Comparison of ENCODE assay signal across 1 cellular context in the genomic region with DNA sequence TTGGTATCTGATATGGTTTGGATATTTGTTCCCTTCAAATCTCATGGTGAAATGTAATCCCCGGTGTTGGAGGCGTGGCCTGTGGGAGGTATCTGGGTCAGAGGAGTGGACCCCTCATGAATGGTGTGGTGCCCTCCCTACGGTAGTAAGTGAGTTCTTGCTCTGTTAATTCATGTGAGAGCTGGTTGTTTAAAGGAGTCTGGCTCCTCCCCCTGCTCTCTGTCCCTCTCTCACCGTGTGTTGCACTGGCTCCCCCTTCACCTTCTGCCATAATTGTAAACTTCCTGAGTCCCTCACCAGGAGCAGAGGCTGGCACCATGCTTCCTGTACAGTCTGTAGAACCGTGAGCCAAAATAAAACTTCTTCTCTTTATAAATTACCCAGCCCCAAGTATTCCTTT.
TF ChIP-seq lines count a peak whose summit lies in the region.

No MANE protein-coding gene starts in this region.

TF ChIP-seq in HepG2, 621 proteins besides CTCF, POLR2A, EP300 and RAD21 (continued from another document and continues in another):
- TF ChIP-seq, protein P1, sequence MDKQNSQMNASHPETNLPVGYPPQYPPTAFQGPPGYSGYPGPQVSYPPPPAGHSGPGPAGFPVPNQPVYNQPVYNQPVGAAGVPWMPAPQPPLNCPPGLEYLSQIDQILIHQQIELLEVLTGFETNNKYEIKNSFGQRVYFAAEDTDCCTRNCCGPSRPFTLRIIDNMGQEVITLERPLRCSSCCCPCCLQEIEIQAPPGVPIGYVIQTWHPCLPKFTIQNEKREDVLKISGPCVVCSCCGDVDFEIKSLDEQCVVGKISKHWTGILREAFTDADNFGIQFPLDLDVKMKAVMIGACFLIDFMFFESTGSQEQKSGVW (CRISPR knock-in tag; IDR thresholded peaks at IDR 0.05; ENCODE audit: borderline replicate concordance): no peak
- no peak for TF ChIP-seq FOXP1 (IDR thresholded peaks at IDR 0.05)
- peak; percentile 54 for TF ChIP-seq FOXP1 (CRISPR knock-in tag; IDR thresholded peaks at IDR 0.05)
- no peak for TF ChIP-seq SNAI1 (CRISPR knock-in tag; IDR thresholded peaks at IDR 0.05; ENCODE audit: borderline replicate concordance)
- no peak for TF ChIP-seq ZNF451 (CRISPR knock-in tag; IDR thresholded peaks at IDR 0.05)
- TF ChIP-seq, protein P2, sequence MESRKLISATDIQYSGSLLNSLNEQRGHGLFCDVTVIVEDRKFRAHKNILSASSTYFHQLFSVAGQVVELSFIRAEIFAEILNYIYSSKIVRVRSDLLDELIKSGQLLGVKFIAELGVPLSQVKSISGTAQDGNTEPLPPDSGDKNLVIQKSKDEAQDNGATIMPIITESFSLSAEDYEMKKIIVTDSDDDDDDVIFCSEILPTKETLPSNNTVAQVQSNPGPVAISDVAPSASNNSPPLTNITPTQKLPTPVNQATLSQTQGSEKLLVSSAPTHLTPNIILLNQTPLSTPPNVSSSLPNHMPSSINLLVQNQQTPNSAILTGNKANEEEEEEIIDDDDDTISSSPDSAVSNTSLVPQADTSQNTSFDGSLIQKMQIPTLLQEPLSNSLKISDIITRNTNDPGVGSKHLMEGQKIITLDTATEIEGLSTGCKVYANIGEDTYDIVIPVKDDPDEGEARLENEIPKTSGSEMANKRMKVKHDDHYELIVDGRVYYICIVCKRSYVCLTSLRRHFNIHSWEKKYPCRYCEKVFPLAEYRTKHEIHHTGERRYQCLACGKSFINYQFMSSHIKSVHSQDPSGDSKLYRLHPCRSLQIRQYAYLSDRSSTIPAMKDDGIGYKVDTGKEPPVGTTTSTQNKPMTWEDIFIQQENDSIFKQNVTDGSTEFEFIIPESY (CRISPR knock-in tag; IDR thresholded peaks at IDR 0.05): no peak
- TF ChIP-seq ZNF788 (CRISPR knock-in tag; IDR thresholded peaks at IDR 0.05; ENCODE audit: borderline replicate concordance): no peak
- no peak for TF ChIP-seq SP140L (CRISPR knock-in tag; IDR thresholded peaks at IDR 0.05; ENCODE audit: borderline replicate concordance)
- no peak for TF ChIP-seq HNRNPH1 (optimal IDR thresholded peaks at IDR 0.05; ENCODE audit: low read depth, low read length)
- TF ChIP-seq ZNF629 (CRISPR knock-in tag; conservative IDR thresholded peaks at IDR 0.05): no peak
- no peak for TF ChIP-seq ZNF33A (CRISPR knock-in tag; IDR thresholded peaks at IDR 0.05; ENCODE audit: borderline replicate concordance)
- TF ChIP-seq CC2D1A (CRISPR knock-in tag; IDR thresholded peaks at IDR 0.05): no peak
- no peak for TF ChIP-seq PHF21A (CRISPR knock-in tag; IDR thresholded peaks at IDR 0.05)
- no peak for TF ChIP-seq ZNF317 (CRISPR knock-in tag; IDR thresholded peaks at IDR 0.05)
- TF ChIP-seq, protein P3, sequence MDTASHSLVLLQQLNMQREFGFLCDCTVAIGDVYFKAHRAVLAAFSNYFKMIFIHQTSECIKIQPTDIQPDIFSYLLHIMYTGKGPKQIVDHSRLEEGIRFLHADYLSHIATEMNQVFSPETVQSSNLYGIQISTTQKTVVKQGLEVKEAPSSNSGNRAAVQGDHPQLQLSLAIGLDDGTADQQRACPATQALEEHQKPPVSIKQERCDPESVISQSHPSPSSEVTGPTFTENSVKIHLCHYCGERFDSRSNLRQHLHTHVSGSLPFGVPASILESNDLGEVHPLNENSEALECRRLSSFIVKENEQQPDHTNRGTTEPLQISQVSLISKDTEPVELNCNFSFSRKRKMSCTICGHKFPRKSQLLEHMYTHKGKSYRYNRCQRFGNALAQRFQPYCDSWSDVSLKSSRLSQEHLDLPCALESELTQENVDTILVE (CRISPR knock-in tag; IDR thresholded peaks at IDR 0.05): no peak
- TF ChIP-seq, protein P4, sequence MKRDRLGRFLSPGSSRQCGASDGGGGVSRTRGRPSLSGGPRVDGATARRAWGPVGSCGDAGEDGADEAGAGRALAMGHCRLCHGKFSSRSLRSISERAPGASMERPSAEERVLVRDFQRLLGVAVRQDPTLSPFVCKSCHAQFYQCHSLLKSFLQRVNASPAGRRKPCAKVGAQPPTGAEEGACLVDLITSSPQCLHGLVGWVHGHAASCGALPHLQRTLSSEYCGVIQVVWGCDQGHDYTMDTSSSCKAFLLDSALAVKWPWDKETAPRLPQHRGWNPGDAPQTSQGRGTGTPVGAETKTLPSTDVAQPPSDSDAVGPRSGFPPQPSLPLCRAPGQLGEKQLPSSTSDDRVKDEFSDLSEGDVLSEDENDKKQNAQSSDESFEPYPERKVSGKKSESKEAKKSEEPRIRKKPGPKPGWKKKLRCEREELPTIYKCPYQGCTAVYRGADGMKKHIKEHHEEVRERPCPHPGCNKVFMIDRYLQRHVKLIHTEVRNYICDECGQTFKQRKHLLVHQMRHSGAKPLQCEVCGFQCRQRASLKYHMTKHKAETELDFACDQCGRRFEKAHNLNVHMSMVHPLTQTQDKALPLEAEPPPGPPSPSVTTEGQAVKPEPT (CRISPR knock-in tag; IDR thresholded peaks at IDR 0.05; ENCODE audit: low read depth): no peak
- no peak for TF ChIP-seq ZNF552 (CRISPR knock-in tag; IDR thresholded peaks at IDR 0.05; ENCODE audit: borderline replicate concordance)
- TF ChIP-seq CENPT (CRISPR knock-in tag; IDR thresholded peaks at IDR 0.05; ENCODE audit: low read depth): no peak
- no peak for TF ChIP-seq ZSCAN20 (CRISPR knock-in tag; IDR thresholded peaks at IDR 0.05; ENCODE audit: borderline replicate concordance)
- TF ChIP-seq, protein P5, sequence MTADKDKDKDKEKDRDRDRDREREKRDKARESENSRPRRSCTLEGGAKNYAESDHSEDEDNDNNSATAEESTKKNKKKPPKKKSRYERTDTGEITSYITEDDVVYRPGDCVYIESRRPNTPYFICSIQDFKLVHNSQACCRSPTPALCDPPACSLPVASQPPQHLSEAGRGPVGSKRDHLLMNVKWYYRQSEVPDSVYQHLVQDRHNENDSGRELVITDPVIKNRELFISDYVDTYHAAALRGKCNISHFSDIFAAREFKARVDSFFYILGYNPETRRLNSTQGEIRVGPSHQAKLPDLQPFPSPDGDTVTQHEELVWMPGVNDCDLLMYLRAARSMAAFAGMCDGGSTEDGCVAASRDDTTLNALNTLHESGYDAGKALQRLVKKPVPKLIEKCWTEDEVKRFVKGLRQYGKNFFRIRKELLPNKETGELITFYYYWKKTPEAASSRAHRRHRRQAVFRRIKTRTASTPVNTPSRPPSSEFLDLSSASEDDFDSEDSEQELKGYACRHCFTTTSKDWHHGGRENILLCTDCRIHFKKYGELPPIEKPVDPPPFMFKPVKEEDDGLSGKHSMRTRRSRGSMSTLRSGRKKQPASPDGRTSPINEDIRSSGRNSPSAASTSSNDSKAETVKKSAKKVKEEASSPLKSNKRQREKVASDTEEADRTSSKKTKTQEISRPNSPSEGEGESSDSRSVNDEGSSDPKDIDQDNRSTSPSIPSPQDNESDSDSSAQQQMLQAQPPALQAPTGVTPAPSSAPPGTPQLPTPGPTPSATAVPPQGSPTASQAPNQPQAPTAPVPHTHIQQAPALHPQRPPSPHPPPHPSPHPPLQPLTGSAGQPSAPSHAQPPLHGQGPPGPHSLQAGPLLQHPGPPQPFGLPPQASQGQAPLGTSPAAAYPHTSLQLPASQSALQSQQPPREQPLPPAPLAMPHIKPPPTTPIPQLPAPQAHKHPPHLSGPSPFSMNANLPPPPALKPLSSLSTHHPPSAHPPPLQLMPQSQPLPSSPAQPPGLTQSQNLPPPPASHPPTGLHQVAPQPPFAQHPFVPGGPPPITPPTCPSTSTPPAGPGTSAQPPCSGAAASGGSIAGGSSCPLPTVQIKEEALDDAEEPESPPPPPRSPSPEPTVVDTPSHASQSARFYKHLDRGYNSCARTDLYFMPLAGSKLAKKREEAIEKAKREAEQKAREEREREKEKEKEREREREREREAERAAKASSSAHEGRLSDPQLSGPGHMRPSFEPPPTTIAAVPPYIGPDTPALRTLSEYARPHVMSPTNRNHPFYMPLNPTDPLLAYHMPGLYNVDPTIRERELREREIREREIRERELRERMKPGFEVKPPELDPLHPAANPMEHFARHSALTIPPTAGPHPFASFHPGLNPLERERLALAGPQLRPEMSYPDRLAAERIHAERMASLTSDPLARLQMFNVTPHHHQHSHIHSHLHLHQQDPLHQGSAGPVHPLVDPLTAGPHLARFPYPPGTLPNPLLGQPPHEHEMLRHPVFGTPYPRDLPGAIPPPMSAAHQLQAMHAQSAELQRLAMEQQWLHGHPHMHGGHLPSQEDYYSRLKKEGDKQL (CRISPR knock-in tag; IDR thresholded peaks at IDR 0.05; ENCODE audit: low read depth): no peak
- no peak for TF ChIP-seq ZBTB3 (CRISPR knock-in tag; IDR thresholded peaks at IDR 0.05; ENCODE audit: borderline replicate concordance, low read depth)
- no peak for TF ChIP-seq EHMT2 (IDR thresholded peaks at IDR 0.05; ENCODE audit: borderline replicate concordance, low read depth, low read length)
- TF ChIP-seq RFX1 (IDR thresholded peaks at IDR 0.05): no peak
- no peak for TF ChIP-seq ZNF839 (CRISPR knock-in tag; IDR thresholded peaks at IDR 0.05; ENCODE audit: borderline replicate concordance)
- TF ChIP-seq, protein P6, sequence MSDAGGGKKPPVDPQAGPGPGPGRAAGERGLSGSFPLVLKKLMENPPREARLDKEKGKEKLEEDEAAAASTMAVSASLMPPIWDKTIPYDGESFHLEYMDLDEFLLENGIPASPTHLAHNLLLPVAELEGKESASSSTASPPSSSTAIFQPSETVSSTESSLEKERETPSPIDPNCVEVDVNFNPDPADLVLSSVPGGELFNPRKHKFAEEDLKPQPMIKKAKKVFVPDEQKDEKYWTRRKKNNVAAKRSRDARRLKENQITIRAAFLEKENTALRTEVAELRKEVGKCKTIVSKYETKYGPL (CRISPR knock-in tag; IDR thresholded peaks at IDR 0.05): no peak
- TF ChIP-seq, protein P7, sequence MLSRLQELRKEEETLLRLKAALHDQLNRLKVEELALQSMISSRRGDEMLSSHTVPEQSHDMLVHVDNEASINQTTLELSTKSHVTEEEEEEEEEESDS (CRISPR knock-in tag; IDR thresholded peaks at IDR 0.05; ENCODE audit: borderline replicate concordance): no peak
- TF ChIP-seq ZNF263 (CRISPR knock-in tag; IDR thresholded peaks at IDR 0.05): no peak
- TF ChIP-seq ZNF737 (CRISPR knock-in tag; IDR thresholded peaks at IDR 0.05; ENCODE audit: borderline replicate concordance): no peak
- TF ChIP-seq, protein P8, sequence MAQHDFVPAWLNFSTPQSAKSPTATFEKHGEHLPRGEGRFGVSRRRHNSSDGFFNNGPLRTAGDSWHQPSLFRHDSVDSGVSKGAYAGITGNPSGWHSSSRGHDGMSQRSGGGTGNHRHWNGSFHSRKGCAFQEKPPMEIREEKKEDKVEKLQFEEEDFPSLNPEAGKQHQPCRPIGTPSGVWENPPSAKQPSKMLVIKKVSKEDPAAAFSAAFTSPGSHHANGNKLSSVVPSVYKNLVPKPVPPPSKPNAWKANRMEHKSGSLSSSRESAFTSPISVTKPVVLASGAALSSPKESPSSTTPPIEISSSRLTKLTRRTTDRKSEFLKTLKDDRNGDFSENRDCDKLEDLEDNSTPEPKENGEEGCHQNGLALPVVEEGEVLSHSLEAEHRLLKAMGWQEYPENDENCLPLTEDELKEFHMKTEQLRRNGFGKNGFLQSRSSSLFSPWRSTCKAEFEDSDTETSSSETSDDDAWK (CRISPR knock-in tag; IDR thresholded peaks at IDR 0.05): no peak
- no peak for TF ChIP-seq PITX1 (CRISPR knock-in tag; IDR thresholded peaks at IDR 0.05)
- TF ChIP-seq, protein P9, sequence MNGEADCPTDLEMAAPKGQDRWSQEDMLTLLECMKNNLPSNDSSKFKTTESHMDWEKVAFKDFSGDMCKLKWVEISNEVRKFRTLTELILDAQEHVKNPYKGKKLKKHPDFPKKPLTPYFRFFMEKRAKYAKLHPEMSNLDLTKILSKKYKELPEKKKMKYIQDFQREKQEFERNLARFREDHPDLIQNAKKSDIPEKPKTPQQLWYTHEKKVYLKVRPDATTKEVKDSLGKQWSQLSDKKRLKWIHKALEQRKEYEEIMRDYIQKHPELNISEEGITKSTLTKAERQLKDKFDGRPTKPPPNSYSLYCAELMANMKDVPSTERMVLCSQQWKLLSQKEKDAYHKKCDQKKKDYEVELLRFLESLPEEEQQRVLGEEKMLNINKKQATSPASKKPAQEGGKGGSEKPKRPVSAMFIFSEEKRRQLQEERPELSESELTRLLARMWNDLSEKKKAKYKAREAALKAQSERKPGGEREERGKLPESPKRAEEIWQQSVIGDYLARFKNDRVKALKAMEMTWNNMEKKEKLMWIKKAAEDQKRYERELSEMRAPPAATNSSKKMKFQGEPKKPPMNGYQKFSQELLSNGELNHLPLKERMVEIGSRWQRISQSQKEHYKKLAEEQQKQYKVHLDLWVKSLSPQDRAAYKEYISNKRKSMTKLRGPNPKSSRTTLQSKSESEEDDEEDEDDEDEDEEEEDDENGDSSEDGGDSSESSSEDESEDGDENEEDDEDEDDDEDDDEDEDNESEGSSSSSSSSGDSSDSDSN (CRISPR knock-in tag; IDR thresholded peaks at IDR 0.05): no peak
- 0 out of 2 replicates have a peak, but pooled peaks have one; percentile 31 for TF ChIP-seq SP5 (CRISPR knock-in tag; IDR thresholded peaks at IDR 0.05; ENCODE audit: borderline replicate concordance, low read depth)
- TF ChIP-seq ZNF619 (CRISPR knock-in tag; IDR thresholded peaks at IDR 0.05): no peak
- TF ChIP-seq, protein P10, sequence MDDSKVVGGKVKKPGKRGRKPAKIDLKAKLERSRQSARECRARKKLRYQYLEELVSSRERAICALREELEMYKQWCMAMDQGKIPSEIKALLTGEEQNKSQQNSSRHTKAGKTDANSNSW (CRISPR knock-in tag; IDR thresholded peaks at IDR 0.05; ENCODE audit: borderline replicate concordance): no peak
- no peak for TF ChIP-seq ZNF761 (CRISPR knock-in tag; conservative IDR thresholded peaks at IDR 0.05)
- TF ChIP-seq, protein P11, sequence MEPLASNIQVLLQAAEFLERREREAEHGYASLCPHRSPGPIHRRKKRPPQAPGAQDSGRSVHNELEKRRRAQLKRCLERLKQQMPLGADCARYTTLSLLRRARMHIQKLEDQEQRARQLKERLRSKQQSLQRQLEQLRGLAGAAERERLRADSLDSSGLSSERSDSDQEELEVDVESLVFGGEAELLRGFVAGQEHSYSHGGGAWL (CRISPR knock-in tag; IDR thresholded peaks at IDR 0.05): no peak
- TF ChIP-seq PPARG (CRISPR knock-in tag; conservative IDR thresholded peaks at IDR 0.05): no peak
- no peak for TF ChIP-seq ZNF234 (CRISPR knock-in tag; conservative IDR thresholded peaks at IDR 0.05)
- no peak for TF ChIP-seq ZNF616 (CRISPR knock-in tag; IDR thresholded peaks at IDR 0.05; ENCODE audit: low read depth)
